23 cellular contexts compared by ENCODE assay signal in genomic region chr4:22439947-22440346, GRCh38.
"Had no signal": no experiment of that assay in that cellular context is flagged by ENCODE, and none has a peak within 500 bp of the region (broad histone marks: within the 10 kb centered on the region; RNA-seq: fewer than 3 reads in every experiment).

No MANE protein-coding gene starts in this region.

- H3K27ac Mint-ChIP-seq: dendritic cell treated with granulocyte-macrophage colony-stimulating factor and Interleukin-4, amounts not matched to agents 40 ng/mL and 50 ng/mL, for 4 days; effector memory CD8-positive, alpha-beta T cell; endodermal cell; mesothelial cell of epicardium; naive B cell had no signal

- H3K4me3 Mint-ChIP-seq: dendritic cell treated with granulocyte-macrophage colony-stimulating factor and Interleukin-4, amounts not matched to agents 40 ng/mL and 50 ng/mL, for 4 days; effector memory CD8-positive, alpha-beta T cell; endodermal cell; mesothelial cell of epicardium; naive B cell had no signal

- H3K36me3 Mint-ChIP-seq: naive B cell had no signal

- ATAC-seq: effector memory CD8-positive, alpha-beta T cell; esophagus mucosa; gastrocnemius medialis; heart right ventricle; left cardiac atrium; left lung; lower lobe of right lung; mucosa of descending colon had no signal

- H3K4me1 Mint-ChIP-seq: naive B cell had no signal

- H3K27me3 Mint-ChIP-seq: dendritic cell treated with granulocyte-macrophage colony-stimulating factor and Interleukin-4, amounts not matched to agents 40 ng/mL and 50 ng/mL, for 4 days; effector memory CD8-positive, alpha-beta T cell; naive B cell had no signal

- H3K9me3 Mint-ChIP-seq: dendritic cell treated with granulocyte-macrophage colony-stimulating factor and Interleukin-4, amounts not matched to agents 40 ng/mL and 50 ng/mL, for 4 days; endodermal cell; naive B cell had no signal

- DNase-seq: colonic mucosa; cortex of kidney; effector CD8-positive, alpha-beta T cell; effector memory CD8-positive, alpha-beta T cell; endodermal cell; erythroblast; esophagus squamous epithelium; foreskin fibroblast; foreskin melanocyte; gastrocnemius medialis; glutamatergic neuron; head of caudate nucleus; heart right ventricle; hippocampal formation; left cardiac atrium; left lung; lower lobe of right lung; mesenchymal stem cell; mucosa of descending colon; naive B cell had no signal
